13 cellular contexts compared by ENCODE assay signal in the genomic region with DNA sequence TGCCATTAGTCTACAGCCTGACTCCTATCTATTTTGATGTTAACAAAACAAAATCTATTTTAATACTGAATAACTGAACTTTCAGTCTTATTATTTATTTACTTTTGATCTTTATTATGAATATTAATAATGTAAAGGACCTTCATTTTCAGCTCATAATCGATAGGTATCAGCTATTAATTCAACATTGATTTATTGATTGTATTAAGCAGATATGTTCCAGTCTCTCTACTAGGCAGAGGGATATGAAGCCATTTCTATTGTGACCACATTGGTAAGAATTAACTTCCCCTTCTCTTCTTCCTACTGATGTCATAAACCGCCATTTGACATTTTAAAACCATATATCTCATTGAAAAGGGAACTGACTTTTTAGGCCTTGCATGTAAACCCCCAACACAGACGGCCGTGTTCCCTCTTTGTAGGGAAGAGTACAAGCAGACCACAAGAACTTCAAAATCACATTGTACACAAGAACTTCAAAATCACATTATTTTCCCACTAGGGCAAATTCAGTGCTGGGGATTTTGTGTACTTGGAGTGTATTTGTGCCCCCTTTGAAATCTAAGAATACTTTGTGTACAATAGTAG.
DNase-seq lines count a peak whose midpoint lies in the region; ATAC-seq and TF ChIP-seq lines count a peak whose summit lies in the region.
"Had no signal": no experiment of that assay in that cellular context is flagged by ENCODE, and none has a peak within 500 bp of the region (broad histone marks: within the 10 kb centered on the region; RNA-seq: fewer than 3 reads in every experiment).

No MANE protein-coding gene starts in this region.

- H3K27ac Mint-ChIP-seq in naive thymus-derived CD4-positive, alpha-beta T cell = no peak overlapping the region
- H3K27ac Mint-ChIP-seq in Caco-2 (ENCODE audit: unreplicated experiment) = no peak overlapping the region
- H3K27ac Mint-ChIP-seq: activated naive CD8-positive, alpha-beta T cell had no signal

- H3K36me3 Mint-ChIP-seq in naive thymus-derived CD4-positive, alpha-beta T cell = no peaks in the 10 kb centered on the region
- H3K36me3 Mint-ChIP-seq in Caco-2 (ENCODE audit: insufficient read depth, unreplicated experiment) = no peaks in the 10 kb centered on the region
- H3K36me3 Mint-ChIP-seq: activated naive CD8-positive, alpha-beta T cell had no signal

- H3K27me3 ChIP-seq in naive thymus-derived CD4-positive, alpha-beta T cell (ENCODE audit: control insufficient read depth in 2 of 2, insufficient read depth in 2 of 2, low read length in 2 of 2) = no peaks in the 10 kb centered on the region
- H3K27me3 ChIP-seq in Caco-2 (replicated peaks; ENCODE audit: control insufficient read depth, insufficient read depth, low read length) = no peaks in the 10 kb centered on the region
- H3K27me3 ChIP-seq: tibial artery had no signal

- intact Hi-C loops in naive thymus-derived CD4-positive, alpha-beta T cell (cut with micrococcal nuclease) = no loop called here
- intact Hi-C loops in Caco-2 (cut with micrococcal nuclease; ENCODE audit: unreplicated experiment) = no loop called here

- no peak overlapping the region for H3K27ac ChIP-seq in naive thymus-derived CD4-positive, alpha-beta T cell (ENCODE audit: low read depth, low read length)
- H3K27ac ChIP-seq: tibial artery had no signal

- no peaks in the 10 kb centered on the region for H3K4me1 Mint-ChIP-seq in naive thymus-derived CD4-positive, alpha-beta T cell
- no peaks in the 10 kb centered on the region for H3K4me1 Mint-ChIP-seq in Caco-2 (ENCODE audit: low read depth, unreplicated experiment)

- peaks cover 0 to 2% (median 0%) of the 10 kb centered on the region in 11 donors for H3K9me3 Mint-ChIP-seq in naive thymus-derived CD4-positive, alpha-beta T cell
- no peaks in the 10 kb centered on the region for H3K9me3 Mint-ChIP-seq in Caco-2 (ENCODE audit: unreplicated experiment)

- ATAC-seq in GM18870 (IDR thresholded peaks at IDR 0.05; ENCODE audit: unreplicated experiment) (peak; percentile 87), HG02759 (IDR thresholded peaks at IDR 0.05; ENCODE audit: unreplicated experiment) (peak; percentile 66)
- peak; percentile 84 for ATAC-seq in naive thymus-derived CD4-positive, alpha-beta T cell
- ATAC-seq: Panc1 had no signal

- H3K4me1 ChIP-seq in naive thymus-derived CD4-positive, alpha-beta T cell (ENCODE audit: control insufficient read depth in 2 of 2, insufficient read depth in 2 of 2, low read length in 2 of 2) = no peaks in the 10 kb centered on the region
- H3K4me1 ChIP-seq in Caco-2 = no peaks in the 10 kb centered on the region
- H3K4me1 ChIP-seq: tibial artery had no signal

- H3K36me3 ChIP-seq in naive thymus-derived CD4-positive, alpha-beta T cell (ENCODE audit: control insufficient read depth in 2 of 3, insufficient read depth in 3 of 3, low read length in 3 of 3) = no peaks in the 10 kb centered on the region
- no peaks in the 10 kb centered on the region for H3K36me3 ChIP-seq in Caco-2 (ENCODE audit: control insufficient read depth, insufficient read depth, low read length)
- H3K36me3 ChIP-seq: tibial artery had no signal

- H3K4me3 Mint-ChIP-seq in naive thymus-derived CD4-positive, alpha-beta T cell = no peak overlapping the region
- H3K4me3 Mint-ChIP-seq in Caco-2 (ENCODE audit: unreplicated experiment) = no peak overlapping the region
- H3K4me3 Mint-ChIP-seq: activated naive CD8-positive, alpha-beta T cell had no signal

- CTCF ChIA-PET in naive thymus-derived CD4-positive, alpha-beta T cell (lab: Charles Lee) = no interaction called here
- CTCF ChIA-PET in Caco-2 (lab: Charles Lee) = no interaction called here

- POLR2A ChIA-PET in naive thymus-derived CD4-positive, alpha-beta T cell (lab: Charles Lee) = no interaction called here
- POLR2A ChIA-PET in Caco-2 (lab: Charles Lee) = no interaction called here

- no peaks in the 10 kb centered on the region for H3K9me3 ChIP-seq in naive thymus-derived CD4-positive, alpha-beta T cell (ENCODE audit: control insufficient read depth in 2 of 3, low read length in 3 of 3)
- H3K9me3 ChIP-seq in Caco-2 = no peaks in the 10 kb centered on the region
- H3K9me3 ChIP-seq: tibial artery had no signal

- no peak for TF ChIP-seq CTCF in Caco-2 (IDR thresholded peaks at IDR 0.05; ENCODE audit: insufficient read depth in 1 of 2, low read depth in 1 of 2, low read length in 1 of 2, severe bottlenecking in 1 of 2, unreplicated experiment in 1 of 2)

- BruUV-seq in Caco-2 (replicated peaks; lab: Mats Ljungman, UMichigan) = no TSS peak

- H3K4me3 ChIP-seq in naive thymus-derived CD4-positive, alpha-beta T cell (ENCODE audit: low read length) = no peak overlapping the region
- H3K4me3 ChIP-seq in Caco-2 (ENCODE audit: low read depth, low read length) = no peak overlapping the region
- H3K4me3 ChIP-seq: tibial artery had no signal

- DNase-seq in MV-4-11 (lab: John Stamatoyannopoulos, UW) (peak; percentile 99), amniotic stem cell (lab: John Stamatoyannopoulos, UW) (no peak), Caco-2 (no peak), mesenteric fat pad (ENCODE audit: low spot score) (no peak), DMS153 treated with DMSO at 0.1 percent for 48 hours (lab: John Stamatoyannopoulos, UW; ENCODE audit: unreplicated experiment) (no peak)
- DNase-seq in naive thymus-derived CD4-positive, alpha-beta T cell = no peak
- DNase-seq: activated CD4-positive, CD25-positive, alpha-beta regulatory T cell treated with anti-CD3 and anti-CD28 coated beads, Interleukin-2, amount 50 U/mL, for 72 hours; MM.1S; tibial artery had no signal

- H3K27me3 Mint-ChIP-seq in naive thymus-derived CD4-positive, alpha-beta T cell = peaks cover 2 to 18% (median 4%) of the 10 kb centered on the region in 5 donors
- no peaks in the 10 kb centered on the region for H3K27me3 Mint-ChIP-seq in Caco-2 (ENCODE audit: insufficient read depth, unreplicated experiment)
